10 cellular contexts compared by ENCODE assay signal in the genomic region with DNA sequence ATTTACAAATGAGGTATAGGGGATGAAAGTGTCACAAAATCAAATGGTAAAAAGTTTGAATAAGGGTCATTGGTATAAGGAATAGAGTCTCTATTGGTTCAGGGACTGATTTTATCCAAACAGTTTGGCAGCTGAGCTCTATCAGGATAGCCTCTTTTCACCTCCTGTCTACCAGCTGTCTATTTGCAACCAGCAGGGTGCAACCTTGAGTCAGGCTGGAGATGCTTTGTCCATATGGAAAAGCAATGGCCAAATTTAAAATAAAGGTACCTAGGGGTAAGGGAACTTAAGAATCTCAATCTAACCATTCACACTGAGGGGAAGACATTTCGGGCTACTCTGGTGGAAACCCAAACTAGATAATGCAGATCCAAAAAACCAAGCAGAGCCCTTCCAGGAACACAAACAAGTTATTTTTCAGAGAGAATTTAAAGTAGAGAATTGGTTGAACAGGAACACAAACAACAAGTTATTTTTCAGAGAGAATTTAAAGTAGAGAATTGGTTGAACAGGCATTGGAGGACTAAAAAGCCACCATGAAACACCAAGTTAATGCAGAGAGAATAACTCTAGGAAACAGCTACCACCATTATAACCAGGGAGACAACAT. TPM values are rescaled to one million over a fixed set of nuclear protein-coding genes. Genes with fewer than 3 reads are reported as not detected.
A peak's percentile ranks its signal among the peaks of the same experiment; 100 is the strongest.
DNase-seq lines count a peak whose midpoint lies in the region; ATAC-seq and TF ChIP-seq lines count a peak whose summit lies in the region.
"Had no signal": no experiment of that assay in that cellular context is flagged by ENCODE, and none has a peak within 500 bp of the region (broad histone marks: within the 10 kb centered on the region; RNA-seq: fewer than 3 reads in every experiment).

No MANE protein-coding gene starts in this region.

- no peak for ATAC-seq in activated CD4-positive, alpha-beta T cell treated with anti-CD3 and anti-CD28 coated beads for 36 hours
- ATAC-seq in gastroesophageal sphincter (no peak), HG03139 (IDR thresholded peaks at IDR 0.05; ENCODE audit: unreplicated experiment) (no peak)

- H3K27ac Mint-ChIP-seq in activated CD4-positive, alpha-beta T cell treated with anti-CD3 and anti-CD28 coated beads for 36 hours: no peak overlapping the region
- H3K27ac Mint-ChIP-seq in activated CD4-positive, alpha-beta T cell treated with anti-CD3 and anti-CD28 coated beads, Interleukin-2, amount 10 ng/mL, durations not matched to agents 24 days and 14 days: no peak overlapping the region
- no peak overlapping the region for H3K27ac Mint-ChIP-seq in endothelial cell (ENCODE audit: unreplicated experiment)

- no peak for TF ChIP-seq POLR2A in thyroid gland (IDR thresholded peaks at IDR 0.05)
- no peak for TF ChIP-seq POLR2A in gastroesophageal sphincter (IDR thresholded peaks at IDR 0.05)

- H3K36me3 ChIP-seq in thyroid gland: no peaks in the 10 kb centered on the region
- no peaks in the 10 kb centered on the region for H3K36me3 ChIP-seq in gastroesophageal sphincter

- peaks cover 6% of the 10 kb centered on the region for H3K27me3 Mint-ChIP-seq in activated CD4-positive, alpha-beta T cell treated with anti-CD3 and anti-CD28 coated beads for 36 hours
- no peaks in the 10 kb centered on the region for H3K27me3 Mint-ChIP-seq in activated CD4-positive, alpha-beta T cell treated with anti-CD3 and anti-CD28 coated beads, Interleukin-2, amount 10 ng/mL, durations not matched to agents 24 days and 14 days
- H3K27me3 Mint-ChIP-seq in endothelial cell (ENCODE audit: unreplicated experiment): no peaks in the 10 kb centered on the region

- no peaks in the 10 kb centered on the region for H3K4me1 Mint-ChIP-seq in activated CD4-positive, alpha-beta T cell treated with anti-CD3 and anti-CD28 coated beads for 36 hours
- no peaks in the 10 kb centered on the region for H3K4me1 Mint-ChIP-seq in activated CD4-positive, alpha-beta T cell treated with anti-CD3 and anti-CD28 coated beads, Interleukin-2, amount 10 ng/mL, durations not matched to agents 24 days and 14 days
- no peaks in the 10 kb centered on the region for H3K4me1 Mint-ChIP-seq in endothelial cell (ENCODE audit: unreplicated experiment)

- no peak for TF ChIP-seq EP300 in gastroesophageal sphincter (IDR thresholded peaks at IDR 0.05)

- no peaks in the 10 kb centered on the region for H3K9me3 Mint-ChIP-seq in activated CD4-positive, alpha-beta T cell treated with anti-CD3 and anti-CD28 coated beads for 36 hours (ENCODE audit: low read depth)
- H3K9me3 Mint-ChIP-seq in activated CD4-positive, alpha-beta T cell treated with anti-CD3 and anti-CD28 coated beads, Interleukin-2, amount 10 ng/mL, durations not matched to agents 24 days and 14 days: no peaks in the 10 kb centered on the region
- no peaks in the 10 kb centered on the region for H3K9me3 Mint-ChIP-seq in endothelial cell (ENCODE audit: unreplicated experiment)

- no peaks in the 10 kb centered on the region for H3K36me3 Mint-ChIP-seq in activated CD4-positive, alpha-beta T cell treated with anti-CD3 and anti-CD28 coated beads for 36 hours (ENCODE audit: low read depth)
- H3K36me3 Mint-ChIP-seq in activated CD4-positive, alpha-beta T cell treated with anti-CD3 and anti-CD28 coated beads, Interleukin-2, amount 10 ng/mL, durations not matched to agents 24 days and 14 days (ENCODE audit: low read depth): no peaks in the 10 kb centered on the region
- H3K36me3 Mint-ChIP-seq in endothelial cell (ENCODE audit: low read depth, unreplicated experiment): no peaks in the 10 kb centered on the region

- no peak overlapping the region for H3K4me3 Mint-ChIP-seq in activated CD4-positive, alpha-beta T cell treated with anti-CD3 and anti-CD28 coated beads for 36 hours
- no peak overlapping the region for H3K4me3 Mint-ChIP-seq in activated CD4-positive, alpha-beta T cell treated with anti-CD3 and anti-CD28 coated beads, Interleukin-2, amount 10 ng/mL, durations not matched to agents 24 days and 14 days
- H3K4me3 Mint-ChIP-seq in endothelial cell (ENCODE audit: unreplicated experiment): no peak overlapping the region

- H3K27me3 ChIP-seq in thyroid gland: no peaks in the 10 kb centered on the region
- peaks cover 3% of the 10 kb centered on the region for H3K27me3 ChIP-seq in gastroesophageal sphincter

- no peak overlapping the region for H3K4me3 ChIP-seq in thyroid gland (replicated peaks in 1 of 3)
- no peak overlapping the region for H3K4me3 ChIP-seq in gastroesophageal sphincter
- H3K4me3 ChIP-seq: skin epidermis had no signal

- WGBS in thyroid gland, 2 donors: 50 to 56% methylated on average over 1 of the region's 1 CpG
- 71 to 88% methylated on average over 1 of the region's 1 CpG for WGBS in gastroesophageal sphincter (ENCODE audit: low coverage in 1 of 2), 2 donors

- no peaks in the 10 kb centered on the region for H3K4me1 ChIP-seq in thyroid gland
- no peaks in the 10 kb centered on the region for H3K4me1 ChIP-seq in gastroesophageal sphincter

- intact Hi-C loops in activated CD4-positive, alpha-beta T cell treated with anti-CD3 and anti-CD28 coated beads for 36 hours (cut with DNase I, micrococcal nuclease): no loop called here
- intact Hi-C loops in activated CD4-positive, alpha-beta T cell treated with anti-CD3 and anti-CD28 coated beads, Interleukin-2, amount 10 ng/mL, durations not matched to agents 24 days and 14 days (cut with micrococcal nuclease): no loop called here
- intact Hi-C loops in thyroid gland (cut with DNase I): no loop called here

- H3K27ac ChIP-seq in thyroid gland (no peak overlapping the region), gastroesophageal sphincter (no peak overlapping the region)
- H3K27ac ChIP-seq: skin epidermis had no signal

- CTCF ChIA-PET in activated CD4-positive, alpha-beta T cell treated with anti-CD3 and anti-CD28 coated beads for 36 hours (lab: Charles Lee): interaction anchor here (0.8 kb wide), 1 partner anchor 12 kb away, joined by 3 read pairs; no protein-coding TSS in a partner anchor

- DNase-seq in activated CD4-positive, alpha-beta T cell treated with anti-CD3 and anti-CD28 coated beads for 36 hours: peak; percentile 16
- no peak for DNase-seq in activated CD4-positive, alpha-beta T cell treated with anti-CD3 and anti-CD28 coated beads, Interleukin-2, amount 10 ng/mL, durations not matched to agents 24 days and 14 days
- peak; percentile 22 for DNase-seq in NCI-H446 treated with DMSO at 0.1 percent for 48 hours (lab: John Stamatoyannopoulos, UW)
- peak; percentile 51 for DNase-seq in endothelial cell (ENCODE audit: low spot score)
- peak; percentile 7 to 46 for DNase-seq in thyroid gland
- no peak for DNase-seq in kidney glomerular epithelial cell (lab: John Stamatoyannopoulos, UW)

- H3K9me3 ChIP-seq in thyroid gland (no peaks in the 10 kb centered on the region), gastroesophageal sphincter (no peaks in the 10 kb centered on the region)

- POLR2A ChIA-PET in activated CD4-positive, alpha-beta T cell treated with anti-CD3 and anti-CD28 coated beads for 36 hours (lab: Charles Lee): no interaction called here

- TF ChIP-seq CTCF in endothelial cell (IDR thresholded peaks at IDR 0.05; ENCODE audit: unreplicated experiment): peak; percentile 56
- peak in 4 of 6 experiments; percentile 10 to 56 (median 46) for TF ChIP-seq CTCF in thyroid gland (IDR thresholded peaks at IDR 0.05)
- TF ChIP-seq CTCF in gastroesophageal sphincter (IDR thresholded peaks at IDR 0.05): peak in 1 of 4 experiments; percentile 23

RNA-seq across cellular contexts. Expression of gene CA10, which starts 12.6 kb away (rescaled TPM):
- total RNA-seq in activated CD4-positive, alpha-beta T cell treated with anti-CD3 and anti-CD28 coated beads for 36 hours: not detected
- not detected in 2 replicates for total RNA-seq in activated CD4-positive, alpha-beta T cell treated with anti-CD3 and anti-CD28 coated beads, Interleukin-2, amount 10 ng/mL, durations not matched to agents 24 days and 14 days
- total RNA-seq in endothelial cell (ENCODE audit: unreplicated experiment) (not detected), thyroid gland (not detected), gastroesophageal sphincter (not detected)
- total RNA-seq: Daoy had no signal

Comparison
In these comparisons a context has a peak if more than half of its experiments do, and no peak if none do; other contexts are left out.
1. DNase-seq: peak in activated CD4-positive, alpha-beta T cell treated with anti-CD3 and anti-CD28 coated beads for 36 hours (single experiment), NCI-H446 treated with DMSO at 0.1 percent for 48 hours (single experiment), endothelial cell (single experiment) and thyroid gland (2 of 2); none in activated CD4-positive, alpha-beta T cell treated with anti-CD3 and anti-CD28 coated beads, Interleukin-2, amount 10 ng/mL, durations not matched to agents 24 days and 14 days (single experiment) and kidney glomerular epithelial cell (single experiment).